In genomic region chr10:88981435-88981834, GRCh38 we compare ENCODE assay signal across 20 cellular contexts. TPM values are rescaled to one million over a fixed set of nuclear protein-coding genes. Genes with fewer than 3 reads are reported as not detected.
DNase-seq lines count a peak whose midpoint lies in the region; ATAC-seq and TF ChIP-seq lines count a peak whose summit lies in the region.
"Had no signal": no experiment of that assay in that cellular context is flagged by ENCODE, and none has a peak within 500 bp of the region (broad histone marks: within the 10 kb centered on the region; RNA-seq: fewer than 3 reads in every experiment).

No MANE protein-coding gene starts in this region.

- H3K4me1 ChIP-seq in heart left ventricle (peaks cover 0 to 59% (median 22%) of the 10 kb centered on the region in 12 donors), right lobe of liver (peaks cover 0 to 32% (median 14%) of the 10 kb centered on the region in 4 donors), sigmoid colon (peaks cover 0 to 75% (median 72%) of the 10 kb centered on the region in 4 donors), upper lobe of left lung (peaks cover 9 to 22% (median 15%) of the 10 kb centered on the region in 4 donors)
- H3K4me1 ChIP-seq: HAP-1 had no signal

- peak overlapping the region in 9 of 12 donors; percentile 12 to 78 (median 67) for H3K27ac ChIP-seq in heart left ventricle
- H3K27ac ChIP-seq in right lobe of liver = peak overlapping the region in 2 of 3 donors; percentile 24 to 77
- H3K27ac ChIP-seq in sigmoid colon = peak overlapping the region; percentile 80 to 98 (median 84)
- H3K27ac ChIP-seq in upper lobe of left lung = peak overlapping the region; percentile 36 to 70 (median 63)
- peak overlapping the region in 23 of 59 donors; percentile 6 to 76 (median 49) for H3K27ac ChIP-seq in dorsolateral prefrontal cortex
- H3K27ac ChIP-seq: KMS-11 had no signal

- no peak for TF ChIP-seq POLR2A in heart left ventricle (IDR thresholded peaks at IDR 0.05)
- no peak for TF ChIP-seq POLR2A in right lobe of liver (IDR thresholded peaks at IDR 0.05)
- no peak for TF ChIP-seq POLR2A in sigmoid colon (IDR thresholded peaks at IDR 0.05)
- TF ChIP-seq POLR2A in upper lobe of left lung (IDR thresholded peaks at IDR 0.05) = no peak

- H3K36me3 ChIP-seq in heart left ventricle (no peaks in the 10 kb centered on the region), right lobe of liver (no peaks in the 10 kb centered on the region), sigmoid colon (no peaks in the 10 kb centered on the region), upper lobe of left lung (no peaks in the 10 kb centered on the region)
- H3K36me3 ChIP-seq: HAP-1 had no signal

- TF ChIP-seq CTCF in heart left ventricle (IDR thresholded peaks at IDR 0.05) (no peak), right lobe of liver (IDR thresholded peaks at IDR 0.05) (no peak), sigmoid colon (IDR thresholded peaks at IDR 0.05) (no peak), upper lobe of left lung (IDR thresholded peaks at IDR 0.05) (no peak), dorsolateral prefrontal cortex (IDR thresholded peaks at IDR 0.05 in 54 of 56, conservative IDR thresholded peaks at IDR 0.05 in 2 of 56; ENCODE audit: low read depth in 1 of 56, partially characterized antibody in 56 of 56) (no peak)

- 59 to 77% (median 64%) methylated on average over 5 of the region's 5 CpGs for WGBS in heart left ventricle, 4 donors
- WGBS in right lobe of liver (ENCODE audit: insufficient coverage, low coverage, low lambda C conversion rate, missing lambda C conversion rate) = 55% methylated on average over 5 of the region's 5 CpGs
- WGBS in sigmoid colon, 2 donors = 91 to 94% methylated on average over 5 of the region's 5 CpGs
- WGBS in upper lobe of left lung, 2 donors = 73 to 77% methylated on average over 5 of the region's 5 CpGs

- H3K27me3 ChIP-seq in heart left ventricle = no peaks in the 10 kb centered on the region
- no peaks in the 10 kb centered on the region for H3K27me3 ChIP-seq in right lobe of liver
- no peaks in the 10 kb centered on the region for H3K27me3 ChIP-seq in sigmoid colon
- no peaks in the 10 kb centered on the region for H3K27me3 ChIP-seq in upper lobe of left lung
- no peaks in the 10 kb centered on the region for H3K27me3 ChIP-seq in dorsolateral prefrontal cortex

- intact Hi-C loops in heart left ventricle (cut with DNase I) = no loop called here
- intact Hi-C loops in cardiac septum (cut with DNase I) = no loop called here
- intact Hi-C loops in right lobe of liver (cut with DNase I) = loop anchor here (5.0 to 10.0 kb wide), 2 partner anchors 44 to 47 kb away; no protein-coding TSS in a partner anchor
- intact Hi-C loops in sigmoid colon (cut with DNase I) = no loop called here
- intact Hi-C loops in dorsolateral prefrontal cortex (cut with DNase I) = no loop called here

- TF ChIP-seq EP300 in sigmoid colon (IDR thresholded peaks at IDR 0.05) = no peak
- no peak for TF ChIP-seq EP300 in upper lobe of left lung (IDR thresholded peaks at IDR 0.05)

- DNase-seq in heart left ventricle = no peak
- no peak for DNase-seq in cardiac septum (ENCODE audit: low spot score)
- DNase-seq in right lobe of liver = no peak
- DNase-seq in sigmoid colon = no peak
- DNase-seq in upper lobe of left lung = no peak
- no peak for DNase-seq in dorsolateral prefrontal cortex
- no peak for DNase-seq in AG20443 (ENCODE audit: low spot score)
- DNase-seq in DMS79 (lab: John Stamatoyannopoulos, UW) = no peak
- DNase-seq: activated CD4-positive, CD25-positive, alpha-beta regulatory T cell treated with anti-CD3 and anti-CD28 coated beads, Interleukin-2, amount 50 U/mL, for 72 hours; activated CD8-positive, alpha-beta T cell treated with anti-CD3 and anti-CD28 coated beads, Interleukin-2, amount 10 ng/mL, durations not matched to agents 7 days and 5 days; activated gamma-delta T cell; cortex of kidney; naive thymus-derived CD4-positive, alpha-beta T cell; NCI-H146; NCI-H2171; NCI-H526 treated with DMSO at 0.1 percent for 48 hours; stimulated activated CD4-positive, alpha-beta T cell treated with anti-CD3 and anti-CD28 coated beads, Interleukin-2, amount 100 ng/mL, for 24 hours had no signal

- H3K4me3 ChIP-seq in heart left ventricle (no peak overlapping the region), right lobe of liver (no peak overlapping the region), sigmoid colon (no peak overlapping the region), upper lobe of left lung (no peak overlapping the region), dorsolateral prefrontal cortex (no peak overlapping the region)
- H3K4me3 ChIP-seq: HAP-1 had no signal

- no peak for ATAC-seq in heart left ventricle
- ATAC-seq in right lobe of liver = peak in 3 of 4 donors; percentile 7 to 24 (median 10)
- ATAC-seq in upper lobe of left lung (ENCODE audit: low FRiP score in 2 of 2) = peak in 1 of 2 donors; percentile 26
- ATAC-seq: activated CD8-positive, alpha-beta T cell treated with anti-CD3 and anti-CD28 coated beads, Interleukin-2, amount 10 ng/mL, durations not matched to agents 7 days and 5 days; naive thymus-derived CD4-positive, alpha-beta T cell; stimulated activated effector memory CD8-positive, alpha-beta T cell treated with anti-CD3 and anti-CD28 coated beads, Interleukin-12 subunit alpha, Interleukin-12 subunit beta, amount 100 ng/mL, for 72 hours had no signal

- H3K9me3 ChIP-seq in heart left ventricle = no peaks in the 10 kb centered on the region
- H3K9me3 ChIP-seq in right lobe of liver = no peaks in the 10 kb centered on the region
- H3K9me3 ChIP-seq in sigmoid colon = no peaks in the 10 kb centered on the region
- no peaks in the 10 kb centered on the region for H3K9me3 ChIP-seq in upper lobe of left lung
- H3K9me3 ChIP-seq: HAP-1 had no signal

RNA-seq across cellular contexts. Expression of gene FAS, which starts 9.2 kb away (rescaled TPM):
- 10 to 100 TPM in 2 of 9 donors, 1 to 10 TPM in 7; 2.6 to 15.6 (median 5.1) TPM for total RNA-seq in heart left ventricle
- polyA plus RNA-seq in heart left ventricle = 1 to 10 TPM; 1.6 to 3.2 TPM
- total RNA-seq in cardiac septum = 5.1 TPM
- total RNA-seq in right lobe of liver = 10 to 100 TPM in 5 of 6 experiments, 1 to 10 TPM in 1; 9.0 to 22.3 (median 18.9) TPM
- total RNA-seq in sigmoid colon = 10 to 100 TPM; 14.3 to 44.6 (median 22.1) TPM
- polyA plus RNA-seq in sigmoid colon = 10 to 100 TPM in 2 of 3 donors, 1 to 10 TPM in 1; 7.6 to 18.8 (median 11.4) TPM
- 10 to 100 TPM; 30.1 to 80.3 (median 44.4) TPM for total RNA-seq in upper lobe of left lung
- 10 to 100 TPM in 77 of 120 experiments, 1 to 10 TPM in 43; 3.2 to 28.4 (median 12.1) TPM for total RNA-seq in dorsolateral prefrontal cortex

RNA-seq across cellular contexts. Expression of gene ACTA2, which starts 28.9 kb away (rescaled TPM):
- total RNA-seq in heart left ventricle = 100 to 1,000 TPM in 4 of 9 donors, 10 to 100 TPM in 5; 70.9 to 244 (median 86.7) TPM
- 100 to 1,000 TPM; 110 to 122 TPM for polyA plus RNA-seq in heart left ventricle
- 162 TPM for total RNA-seq in cardiac septum
- total RNA-seq in right lobe of liver = 100 to 1,000 TPM in 2 of 6 experiments, 10 to 100 TPM in 4; 15.0 to 127 (median 80.7) TPM
- total RNA-seq in sigmoid colon = 1,000 to 10,000 TPM; 2,072 to 5,444 (median 3,070) TPM
- 100 to 1,000 TPM in 1 of 3 donors, 10 to 100 TPM in 2; 43.7 to 237 (median 78.1) TPM for polyA plus RNA-seq in sigmoid colon
- 100 to 1,000 TPM in 5 of 6 donors, 10 to 100 TPM in 1; 94.3 to 328 (median 186) TPM for total RNA-seq in upper lobe of left lung
- total RNA-seq in dorsolateral prefrontal cortex = 100 to 1,000 TPM in 8 of 120 experiments, 10 to 100 TPM in 106, 1 to 10 TPM in 6; 7.4 to 523 (median 26.5) TPM

Comparison
In these comparisons a context has a peak if more than half of its experiments do, and no peak if none do; other contexts are left out.
1. ATAC-seq: peak in right lobe of liver (3 of 4); none in heart left ventricle (0 of 4).
2. intact Hi-C loops: an anchor here in right lobe of liver (5.0 to 10.0 kb wide); none called in heart left ventricle, cardiac septum, sigmoid colon and dorsolateral prefrontal cortex.